ENCODE assay signal across 1 cellular context in genomic region chr5:60473654-60474053, GRCh38.
TF ChIP-seq lines count a peak whose summit lies in the region.

No MANE protein-coding gene starts in this region.

TF ChIP-seq in HepG2, 621 proteins besides CTCF, POLR2A, EP300 and RAD21 (continued from another document and continues in another):
- TF ChIP-seq ZNF670 (CRISPR knock-in tag; IDR thresholded peaks at IDR 0.05; ENCODE audit: borderline replicate concordance), result no peak
- TF ChIP-seq IRF1 (CRISPR knock-in tag; IDR thresholded peaks at IDR 0.05; ENCODE audit: low read depth), result no peak
- TF ChIP-seq RFX5 (IDR thresholded peaks at IDR 0.05; ENCODE audit: low read depth, low read length), result no peak
- no peak for TF ChIP-seq JUND (CRISPR knock-in tag; IDR thresholded peaks at IDR 0.05)
- peak; percentile 31; the same call in 1 of the 2 replicates for TF ChIP-seq SAP130 (CRISPR knock-in tag; IDR thresholded peaks at IDR 0.05; ENCODE audit: low read depth)
- no peak for TF ChIP-seq FOXC1 (CRISPR knock-in tag; IDR thresholded peaks at IDR 0.05; ENCODE audit: borderline replicate concordance)
- no peak for TF ChIP-seq ZNF597 (CRISPR knock-in tag; IDR thresholded peaks at IDR 0.05)
- no peak for TF ChIP-seq GTF3A (CRISPR knock-in tag; conservative IDR thresholded peaks at IDR 0.05)
- TF ChIP-seq ZNF772 (CRISPR knock-in tag; IDR thresholded peaks at IDR 0.05), result no peak
- TF ChIP-seq NBN (conservative IDR thresholded peaks at IDR 0.05), result no peak
- TF ChIP-seq EEA1 (CRISPR knock-in tag; IDR thresholded peaks at IDR 0.05; ENCODE audit: borderline replicate concordance), result no peak
- TF ChIP-seq TSC22D2 (CRISPR knock-in tag; IDR thresholded peaks at IDR 0.05; ENCODE audit: borderline replicate concordance), result no peak
- TF ChIP-seq MLLT10 (CRISPR knock-in tag; IDR thresholded peaks at IDR 0.05), result no peak
- TF ChIP-seq ZNF839 (CRISPR knock-in tag; IDR thresholded peaks at IDR 0.05; ENCODE audit: borderline replicate concordance), result no peak
- no peak; the same call in 1 of the 2 replicates for TF ChIP-seq ELF3 (CRISPR knock-in tag; IDR thresholded peaks at IDR 0.05)
- no peak for TF ChIP-seq TBX3 (IDR thresholded peaks at IDR 0.05; ENCODE audit: borderline replicate concordance)
- TF ChIP-seq ZNF546 (CRISPR knock-in tag; conservative IDR thresholded peaks at IDR 0.05), result no peak
- no peak for TF ChIP-seq CC2D1A (CRISPR knock-in tag; IDR thresholded peaks at IDR 0.05)
- peak; percentile 63 for TF ChIP-seq HDAC2 (CRISPR knock-in tag; IDR thresholded peaks at IDR 0.05)
- peak; percentile 78 for TF ChIP-seq ARID5B (CRISPR knock-in tag; IDR thresholded peaks at IDR 0.05)
- TF ChIP-seq MXD4 (CRISPR knock-in tag; IDR thresholded peaks at IDR 0.05), result no peak
- TF ChIP-seq FOXK1 (CRISPR knock-in tag; IDR thresholded peaks at IDR 0.05; ENCODE audit: borderline replicate concordance, low read depth), result no peak
- no peak for TF ChIP-seq NFE2L1 (CRISPR knock-in tag; IDR thresholded peaks at IDR 0.05; ENCODE audit: borderline replicate concordance)
- peak; percentile 49; the same call in 1 of the 2 replicates for TF ChIP-seq TBX2 (CRISPR knock-in tag; IDR thresholded peaks at IDR 0.05; ENCODE audit: borderline replicate concordance)
- TF ChIP-seq NR3C1 (CRISPR knock-in tag; IDR thresholded peaks at IDR 0.05), result no peak
- no peak for TF ChIP-seq ZNF430 (CRISPR knock-in tag; IDR thresholded peaks at IDR 0.05)
- no peak for TF ChIP-seq ATF6 (CRISPR knock-in tag; conservative IDR thresholded peaks at IDR 0.05)
- no peak for TF ChIP-seq ZSCAN5A (CRISPR knock-in tag; IDR thresholded peaks at IDR 0.05; ENCODE audit: borderline replicate concordance)
- TF ChIP-seq CREM (IDR thresholded peaks at IDR 0.05), result peak; percentile 69; the same call in 1 of the 2 replicates
- no peak for TF ChIP-seq CREM (CRISPR knock-in tag; IDR thresholded peaks at IDR 0.05)
- no peak for TF ChIP-seq FOXA1 (IDR thresholded peaks at IDR 0.05)
- TF ChIP-seq FOXA1 (CRISPR knock-in tag; IDR thresholded peaks at IDR 0.05), result peak; percentile 51; the same call in 1 of the 2 replicates
- no peak for TF ChIP-seq KLF13 (CRISPR knock-in tag; IDR thresholded peaks at IDR 0.05)
- no peak for TF ChIP-seq KLF15 (CRISPR knock-in tag; IDR thresholded peaks at IDR 0.05; ENCODE audit: borderline replicate concordance)
- TF ChIP-seq ZNF816 (CRISPR knock-in tag; IDR thresholded peaks at IDR 0.05; ENCODE audit: borderline replicate concordance), result no peak
- TF ChIP-seq RXRA (CRISPR knock-in tag; IDR thresholded peaks at IDR 0.05), result no peak
- TF ChIP-seq ZNF407 (CRISPR knock-in tag; IDR thresholded peaks at IDR 0.05; ENCODE audit: not compliant biosample characterization), result no peak
- no peak for TF ChIP-seq ZNF292 (CRISPR knock-in tag; IDR thresholded peaks at IDR 0.05; ENCODE audit: borderline replicate concordance, low read depth)
- no peak for TF ChIP-seq SMAD3 (CRISPR knock-in tag; IDR thresholded peaks at IDR 0.05)
- no peak for TF ChIP-seq ARNT (IDR thresholded peaks at IDR 0.05)
- no peak for TF ChIP-seq MTERF4 (CRISPR knock-in tag; IDR thresholded peaks at IDR 0.05)
- TF ChIP-seq ZNF512 (CRISPR knock-in tag; IDR thresholded peaks at IDR 0.05), result no peak
- no peak for TF ChIP-seq ZNF607 (CRISPR knock-in tag; IDR thresholded peaks at IDR 0.05; ENCODE audit: borderline replicate concordance)
- no peak for TF ChIP-seq DR1 (CRISPR knock-in tag; IDR thresholded peaks at IDR 0.05)
- no peak for TF ChIP-seq ZNF549 (CRISPR knock-in tag; IDR thresholded peaks at IDR 0.05)
- no peak for TF ChIP-seq ZNF234 (CRISPR knock-in tag; conservative IDR thresholded peaks at IDR 0.05)
- no peak for TF ChIP-seq ZNF879 (CRISPR knock-in tag; IDR thresholded peaks at IDR 0.05)
- no peak for TF ChIP-seq EED (CRISPR knock-in tag; IDR thresholded peaks at IDR 0.05)
- TF ChIP-seq DRAP1 (CRISPR knock-in tag; IDR thresholded peaks at IDR 0.05), result no peak
